ENCODE assay signal across 11 cellular contexts in the genomic region with DNA sequence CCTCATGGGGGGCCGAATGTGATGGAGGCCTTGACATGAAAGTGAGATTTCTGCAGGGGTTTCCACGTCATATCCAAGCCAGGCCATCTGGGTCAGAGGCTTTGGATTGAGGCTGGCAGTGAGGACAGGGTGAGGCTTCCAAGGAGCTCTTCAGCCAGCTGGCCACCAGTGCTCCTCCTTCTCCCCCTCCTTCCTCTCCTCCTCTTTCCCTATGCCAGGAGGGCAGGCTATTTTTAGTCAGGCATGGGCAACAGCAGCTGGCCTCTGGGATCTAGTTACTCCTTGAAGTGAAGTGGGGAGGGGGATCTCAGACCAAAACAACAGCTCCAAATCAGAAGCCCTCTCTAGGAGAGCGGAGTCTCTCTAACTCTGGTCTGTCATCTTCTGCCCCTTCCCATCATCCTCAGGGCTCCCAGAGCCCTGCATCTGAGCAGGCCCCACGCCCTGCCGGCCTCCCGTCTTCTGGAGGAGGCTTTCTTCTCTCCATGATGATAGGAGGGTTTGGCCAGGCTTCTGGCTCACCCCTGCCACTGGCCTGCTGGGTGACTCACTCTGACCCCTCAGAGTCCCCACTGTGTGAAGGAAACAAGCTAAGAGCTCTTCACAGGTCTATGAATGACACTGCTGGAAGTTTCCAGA. TPM values are rescaled to one million over a fixed set of nuclear protein-coding genes. Genes with fewer than 3 reads are reported as not detected.
DNase-seq lines count a peak whose midpoint lies in the region; ATAC-seq and TF ChIP-seq lines count a peak whose summit lies in the region.
"Had no signal": no experiment of that assay in that cellular context is flagged by ENCODE, and none has a peak within 500 bp of the region (broad histone marks: within the 10 kb centered on the region; RNA-seq: fewer than 3 reads in every experiment).

No MANE protein-coding gene starts in this region.

- H3K4me3 ChIP-seq in HUES6 (ENCODE audit: low read depth, low read length) = no peak overlapping the region
- H3K4me3 ChIP-seq in ascending aorta = no peak overlapping the region
- H3K4me3 ChIP-seq in stomach = no peak overlapping the region

- DNase-seq in ascending aorta (ENCODE audit: low spot score in 2 of 2) = peak in 1 of 2 donors; percentile 74
- no peak for DNase-seq in left ventricle myocardium superior
- DNase-seq in stomach = no peak
- DNase-seq in activated T-cell treated with anti-CD3 and anti-CD28 coated beads, Interleukin-2, amount 50 U/mL, for 72 hours = no peak
- no peak for DNase-seq in DMS53 treated with DMSO at 0.1 percent for 48 hours (lab: John Stamatoyannopoulos, UW; ENCODE audit: unreplicated experiment)
- DNase-seq in activated naive CD4-positive, alpha-beta T cell treated with anti-CD3 and anti-CD28 coated beads, Interleukin-2, amount 10 ng/mL, durations not matched to agents 7 days and 5 days = no peak
- DNase-seq in GOT3 (lab: John Stamatoyannopoulos, UW) = no peak
- DNase-seq: activated effector memory CD4-positive, alpha-beta T cell treated with anti-CD3 and anti-CD28 coated beads, Interleukin-2, amount 50 U/mL, for 16 hours; kidney glomerular epithelial cell; NCI-H526 treated with DMSO at 0.1 percent for 48 hours had no signal

- H3K36me3 Mint-ChIP-seq in activated T-cell treated with anti-CD3 and anti-CD28 coated beads, Interleukin-2, amount 50 U/mL, for 72 hours (ENCODE audit: insufficient read depth in 2 of 2) = no peaks in the 10 kb centered on the region
- H3K36me3 Mint-ChIP-seq in activated naive CD4-positive, alpha-beta T cell treated with anti-CD3 and anti-CD28 coated beads, Interleukin-2, amount 10 ng/mL, durations not matched to agents 7 days and 5 days = peaks cover 1% of the 10 kb centered on the region

- ATAC-seq in left ventricle myocardium superior = peak; percentile 75
- no peak for ATAC-seq in activated T-cell treated with anti-CD3 and anti-CD28 coated beads, Interleukin-2, amount 50 U/mL, for 72 hours (replicated peaks in 1 of 2)

- peaks cover 18% of the 10 kb centered on the region for H3K4me1 Mint-ChIP-seq in activated T-cell treated with anti-CD3 and anti-CD28 coated beads, Interleukin-2, amount 50 U/mL, for 72 hours (ENCODE audit: low read depth)
- peaks cover 18% of the 10 kb centered on the region for H3K4me1 Mint-ChIP-seq in activated naive CD4-positive, alpha-beta T cell treated with anti-CD3 and anti-CD28 coated beads, Interleukin-2, amount 10 ng/mL, durations not matched to agents 7 days and 5 days

- H3K4me1 ChIP-seq in HUES6 (ENCODE audit: control insufficient read depth, insufficient read depth, low read length) = peaks cover 40% of the 10 kb centered on the region
- peaks cover 15 to 45% of the 10 kb centered on the region in 2 donors for H3K4me1 ChIP-seq in ascending aorta
- H3K4me1 ChIP-seq in stomach = peaks cover 17 to 45% (median 29%) of the 10 kb centered on the region in 4 donors

- no peak for TF ChIP-seq EP300 in stomach (IDR thresholded peaks at IDR 0.05)

- peaks cover 34% of the 10 kb centered on the region for H3K27me3 Mint-ChIP-seq in activated T-cell treated with anti-CD3 and anti-CD28 coated beads, Interleukin-2, amount 50 U/mL, for 72 hours (ENCODE audit: low read depth)
- H3K27me3 Mint-ChIP-seq in activated naive CD4-positive, alpha-beta T cell treated with anti-CD3 and anti-CD28 coated beads, Interleukin-2, amount 10 ng/mL, durations not matched to agents 7 days and 5 days = peaks cover 70% of the 10 kb centered on the region

- TF ChIP-seq CTCF in ascending aorta (IDR thresholded peaks at IDR 0.05) (no peak), stomach (IDR thresholded peaks at IDR 0.05) (no peak)

- peak overlapping the region; percentile 12 for H3K9ac ChIP-seq in HUES6 (ENCODE audit: low read length)

- no peak overlapping the region for H3K27ac Mint-ChIP-seq in activated T-cell treated with anti-CD3 and anti-CD28 coated beads, Interleukin-2, amount 50 U/mL, for 72 hours
- H3K27ac Mint-ChIP-seq in activated naive CD4-positive, alpha-beta T cell treated with anti-CD3 and anti-CD28 coated beads, Interleukin-2, amount 10 ng/mL, durations not matched to agents 7 days and 5 days = no peak overlapping the region

- H3K9me3 ChIP-seq in HUES6 (ENCODE audit: control insufficient read depth, insufficient read depth, low read depth, low read length) (no peaks in the 10 kb centered on the region), ascending aorta (no peaks in the 10 kb centered on the region), stomach (no peaks in the 10 kb centered on the region)

- H3K4me3 Mint-ChIP-seq in activated T-cell treated with anti-CD3 and anti-CD28 coated beads, Interleukin-2, amount 50 U/mL, for 72 hours = no peak overlapping the region
- no peak overlapping the region for H3K4me3 Mint-ChIP-seq in activated naive CD4-positive, alpha-beta T cell treated with anti-CD3 and anti-CD28 coated beads, Interleukin-2, amount 10 ng/mL, durations not matched to agents 7 days and 5 days

- CTCF ChIA-PET in activated naive CD4-positive, alpha-beta T cell treated with anti-CD3 and anti-CD28 coated beads, Interleukin-2, amount 10 ng/mL, durations not matched to agents 7 days and 5 days (lab: Charles Lee) = interaction anchor here (0.6 to 0.9 kb wide), 3 partner anchors 15 to 139 kb away, joined by 3 read pairs; no protein-coding TSS in a partner anchor

- H3K27ac ChIP-seq in HUES6 (ENCODE audit: low read depth, low read length) = no peak overlapping the region
- H3K27ac ChIP-seq in ascending aorta = peak overlapping the region; percentile 84 to 92
- H3K27ac ChIP-seq in stomach = peak overlapping the region in 4 of 5 donors; percentile 24 to 75 (median 50)

- H3K36me3 ChIP-seq in HUES6 (ENCODE audit: control insufficient read depth, insufficient read depth, low read length) (no peaks in the 10 kb centered on the region), ascending aorta (no peaks in the 10 kb centered on the region), stomach (no peaks in the 10 kb centered on the region)

- H3K27me3 ChIP-seq in HUES6 (ENCODE audit: control insufficient read depth, insufficient read depth, low read length) (peaks cover 22% of the 10 kb centered on the region), ascending aorta (no peaks in the 10 kb centered on the region), stomach (peaks cover 0 to 34% (median 22%) of the 10 kb centered on the region in 3 donors)

- 56 to 80% (median 68%) methylated on average over 6 of the region's 6 CpGs for WGBS in stomach, 5 donors

- intact Hi-C loops in ascending aorta (cut with DNase I) = no loop called here
- intact Hi-C loops in left ventricle myocardium superior (cut with micrococcal nuclease) = no loop called here
- intact Hi-C loops in stomach (cut with DNase I; ENCODE audit: low total_unique reads) = no loop called here

- H3K9me3 Mint-ChIP-seq in activated T-cell treated with anti-CD3 and anti-CD28 coated beads, Interleukin-2, amount 50 U/mL, for 72 hours = no peaks in the 10 kb centered on the region
- H3K9me3 Mint-ChIP-seq in activated naive CD4-positive, alpha-beta T cell treated with anti-CD3 and anti-CD28 coated beads, Interleukin-2, amount 10 ng/mL, durations not matched to agents 7 days and 5 days = no peaks in the 10 kb centered on the region

- TF ChIP-seq POLR2A in stomach (IDR thresholded peaks at IDR 0.05) = no peak

RNA-seq across cellular contexts. Expression of a gene that starts 0.6 kb away (rescaled TPM):
- total RNA-seq in ascending aorta (not detected), left ventricle myocardium superior (not detected), stomach (1 to 10 TPM in 1 of 5 donors, not detected in 4; 4.9 TPM)
- 10 to 100 TPM in 1 of 3 donors, 1 to 10 TPM in 1, not detected in 1; 3.0 to 12.4 TPM for polyA plus RNA-seq in stomach
- under 1 TPM in 1 of 2 donors, not detected in 1; 0.49 TPM for total RNA-seq in activated T-cell treated with anti-CD3 and anti-CD28 coated beads, Interleukin-2, amount 50 U/mL, for 72 hours

RNA-seq across cellular contexts. Expression of a gene that starts 7.1 kb away (rescaled TPM):
- total RNA-seq in ascending aorta = 182 TPM
- 21.3 TPM for total RNA-seq in left ventricle myocardium superior
- 100 to 1,000 TPM in 1 of 5 donors, 10 to 100 TPM in 4; 20.4 to 120 (median 48.3) TPM for total RNA-seq in stomach
- polyA plus RNA-seq in stomach = 10 to 100 TPM; 15.2 to 23.5 (median 16.7) TPM
- 1 to 10 TPM; 1.8 to 2.4 TPM for total RNA-seq in activated T-cell treated with anti-CD3 and anti-CD28 coated beads, Interleukin-2, amount 50 U/mL, for 72 hours

RNA-seq across cellular contexts. Expression of a gene that starts 14.1 kb away (rescaled TPM):
- total RNA-seq in ascending aorta (not detected), left ventricle myocardium superior (1.0 TPM), stomach (10 to 100 TPM in 4 of 5 donors, not detected in 1; 10.5 to 37.5 (median 13.4) TPM)
- polyA plus RNA-seq in stomach = 10 to 100 TPM; 13.1 to 72.2 (median 39.0) TPM
- total RNA-seq in activated T-cell treated with anti-CD3 and anti-CD28 coated beads, Interleukin-2, amount 50 U/mL, for 72 hours = 100 to 1,000 TPM; 171 to 197 TPM

RNA-seq across cellular contexts. Expression of a gene that starts 30.7 kb away (rescaled TPM):
- total RNA-seq in ascending aorta (34.4 TPM), left ventricle myocardium superior (31.9 TPM), stomach (100 to 1,000 TPM in 3 of 5 donors, 10 to 100 TPM in 2; 26.6 to 216 (median 131) TPM)
- polyA plus RNA-seq in stomach = 10 to 100 TPM; 36.8 to 63.7 (median 58.3) TPM
- total RNA-seq in activated T-cell treated with anti-CD3 and anti-CD28 coated beads, Interleukin-2, amount 50 U/mL, for 72 hours = 10 to 100 TPM; 27.9 to 34.3 TPM

RNA-seq across cellular contexts. Expression of a gene that starts 30.9 kb away (rescaled TPM):
- 6.8 TPM for total RNA-seq in ascending aorta
- total RNA-seq in left ventricle myocardium superior = 1.9 TPM
- total RNA-seq in stomach = 1 to 10 TPM in 2 of 5 donors, under 1 TPM in 2, not detected in 1; 0.87 to 2.3 (median 1.6) TPM
- 1 to 10 TPM; 1.4 to 2.1 (median 1.8) TPM for polyA plus RNA-seq in stomach
- 1 to 10 TPM; 6.5 to 6.7 TPM for total RNA-seq in activated T-cell treated with anti-CD3 and anti-CD28 coated beads, Interleukin-2, amount 50 U/mL, for 72 hours

Comparison
In these comparisons a context has a peak if more than half of its experiments do, and no peak if none do; other contexts are left out.
1. RNA of a gene that starts 14.1 kb away (total RNA-seq): 171 to 197 TPM in activated T-cell treated with anti-CD3 and anti-CD28 coated beads, Interleukin-2, amount 50 U/mL, for 72 hours; 10.5 to 37.5 TPM in stomach, 1.0 TPM in left ventricle myocardium superior (single experiment) and not detected in ascending aorta (single experiment); every median in the first group is over 4 times any median in the second.